ENCODE assay signal across 19 cellular contexts in the genomic region with DNA sequence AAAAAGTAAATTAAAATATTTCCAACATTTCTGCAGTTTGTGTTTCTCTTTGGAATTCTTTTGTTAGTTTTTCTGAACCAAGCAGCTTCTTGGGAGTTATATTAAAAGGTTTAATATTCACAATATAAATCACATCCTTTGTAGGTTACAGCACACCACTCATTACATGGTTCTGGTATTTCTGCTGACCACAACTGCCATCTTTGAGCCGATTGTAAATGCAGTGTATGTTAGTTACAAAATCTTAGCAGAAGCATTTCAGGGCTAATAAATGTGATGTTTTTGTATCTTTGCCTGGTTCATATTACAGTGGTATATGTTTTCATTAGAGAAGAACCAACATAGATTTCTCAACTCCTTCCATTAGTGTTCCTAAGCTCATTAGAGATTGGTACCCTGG. TPM values are rescaled to one million over a fixed set of nuclear protein-coding genes. Genes with fewer than 3 reads are reported as not detected.
DNase-seq lines count a peak whose midpoint lies in the region; ATAC-seq, FAIRE-seq and TF ChIP-seq lines count a peak whose summit lies in the region.
"Had no signal": no experiment of that assay in that cellular context is flagged by ENCODE, and none has a peak within 500 bp of the region (broad histone marks: within the 10 kb centered on the region; RNA-seq: fewer than 3 reads in every experiment).

No MANE protein-coding gene starts in this region.

- WGBS in GM23248 (ENCODE audit: low coverage in 1 of 2, low lambda C conversion rate in 2 of 2, missing lambda C conversion rate in 2 of 2), 2 experiments: 8 to 10% methylated on average over 1 of the region's 1 CpG

- H3K79me2 ChIP-seq in GM23248 (ENCODE audit: insufficient read depth) (no peaks in the 10 kb centered on the region), astrocyte (ENCODE audit: insufficient read depth, low read length) (no peaks in the 10 kb centered on the region)

- H3K4me3 ChIP-seq in GM23248 (no peak overlapping the region), astrocyte (ENCODE audit: insufficient read depth, low read depth, low read length) (no peak overlapping the region), fibroblast of villous mesenchyme (ENCODE audit: low read depth, low read length) (no peak overlapping the region)
- H3K4me3 ChIP-seq: BLaER1, GM23338 had no signal

- no peak overlapping the region for H3K4me3 Mint-ChIP-seq in astrocyte (ENCODE audit: unreplicated experiment)
- no peak overlapping the region for H3K4me3 Mint-ChIP-seq in activated CD8-positive, alpha-beta T cell treated with anti-CD3 and anti-CD28 coated beads, Interleukin-2, amount 10 ng/mL, durations not matched to agents 7 days and 5 days
- H3K4me3 Mint-ChIP-seq: CD14-positive monocyte; CD4-positive, alpha-beta memory T cell; GM23338 had no signal

- H3K27ac Mint-ChIP-seq in astrocyte (ENCODE audit: unreplicated experiment): no peak overlapping the region
- H3K27ac Mint-ChIP-seq in activated CD8-positive, alpha-beta T cell treated with anti-CD3 and anti-CD28 coated beads, Interleukin-2, amount 10 ng/mL, durations not matched to agents 7 days and 5 days: no peak overlapping the region
- H3K27ac Mint-ChIP-seq: CD14-positive monocyte; CD4-positive, alpha-beta memory T cell; GM23338 had no signal

- TF ChIP-seq POLR2A in GM18505 (IDR thresholded peaks at IDR 0.05; ENCODE audit: borderline replicate concordance, extremely low read depth, insufficient read depth, insufficient read length): no peak

- no peaks in the 10 kb centered on the region for H3F3A ChIP-seq in GM23248 (ENCODE audit: insufficient read depth)

- H3K4me1 ChIP-seq in GM23248 (ENCODE audit: insufficient read depth): no peaks in the 10 kb centered on the region
- no peaks in the 10 kb centered on the region for H3K4me1 ChIP-seq in astrocyte (ENCODE audit: insufficient read depth, low read length)
- H3K4me1 ChIP-seq: BLaER1 had no signal

- H3K9me3 Mint-ChIP-seq in astrocyte (ENCODE audit: unreplicated experiment): no peaks in the 10 kb centered on the region
- no peaks in the 10 kb centered on the region for H3K9me3 Mint-ChIP-seq in activated CD8-positive, alpha-beta T cell treated with anti-CD3 and anti-CD28 coated beads, Interleukin-2, amount 10 ng/mL, durations not matched to agents 7 days and 5 days (ENCODE audit: insufficient read depth)
- H3K9me3 Mint-ChIP-seq: CD4-positive, alpha-beta memory T cell; GM23338 had no signal

- H3K9me3 ChIP-seq in GM23248 (ENCODE audit: low read depth) (no peaks in the 10 kb centered on the region), astrocyte (ENCODE audit: insufficient read depth, low read depth, low read length) (no peaks in the 10 kb centered on the region)
- H3K9me3 ChIP-seq: BLaER1 had no signal

- no peaks in the 10 kb centered on the region for H3K27me3 Mint-ChIP-seq in astrocyte (ENCODE audit: low read depth, unreplicated experiment)
- H3K27me3 Mint-ChIP-seq in activated CD8-positive, alpha-beta T cell treated with anti-CD3 and anti-CD28 coated beads, Interleukin-2, amount 10 ng/mL, durations not matched to agents 7 days and 5 days (ENCODE audit: low read depth): no peaks in the 10 kb centered on the region

- H3K4me2 ChIP-seq in GM23248 (ENCODE audit: unreplicated experiment): no peak overlapping the region
- H3K4me2 ChIP-seq in astrocyte (ENCODE audit: low read length): no peak overlapping the region
- H3K4me2 ChIP-seq: BLaER1, GM23338 had no signal

- DNase-seq in GM23248 (peak; percentile 35), astrocyte (ENCODE audit: low read depth) (peak; percentile 60), fibroblast of villous mesenchyme (ENCODE audit: low read depth) (peak; percentile 46), SHP77 (lab: John Stamatoyannopoulos, UW) (no peak)
- DNase-seq in activated CD8-positive, alpha-beta T cell treated with anti-CD3 and anti-CD28 coated beads, Interleukin-2, amount 10 ng/mL, durations not matched to agents 7 days and 5 days: no peak
- DNase-seq: ACHN; CD4-positive, alpha-beta memory T cell; DMS153; DMS79; GDM1; HCEC 1CT had no signal

- CTCF ChIA-PET in activated CD8-positive, alpha-beta T cell treated with anti-CD3 and anti-CD28 coated beads, Interleukin-2, amount 10 ng/mL, durations not matched to agents 7 days and 5 days (lab: Charles Lee): no interaction called here

- in situ Hi-C loops in GM23248 (cut with MboI): no loop called here

- H4K20me1 ChIP-seq in GM23248 (ENCODE audit: insufficient read depth): no peaks in the 10 kb centered on the region
- no peaks in the 10 kb centered on the region for H4K20me1 ChIP-seq in astrocyte (ENCODE audit: insufficient read depth, low read length)
- H4K20me1 ChIP-seq: BLaER1 had no signal

- no peaks in the 10 kb centered on the region for H3K36me3 ChIP-seq in GM23248 (ENCODE audit: low read depth)
- no peaks in the 10 kb centered on the region for H3K36me3 ChIP-seq in astrocyte (ENCODE audit: insufficient read depth, low read length)
- H3K36me3 ChIP-seq: BLaER1 had no signal

- 0 out of 2 replicates have a peak, but pooled peaks cover 4% of the 10 kb centered on the region for H3K27me3 ChIP-seq in GM23248 (replicated peaks; ENCODE audit: insufficient read depth)
- H3K27me3 ChIP-seq in astrocyte (ENCODE audit: insufficient read depth, low read length): no peaks in the 10 kb centered on the region
- H3K27me3 ChIP-seq: BLaER1 had no signal

- H3K9ac ChIP-seq in GM23248: no peak overlapping the region
- H3K9ac ChIP-seq in astrocyte (ENCODE audit: low read length): no peak overlapping the region
- H3K9ac ChIP-seq: BLaER1 had no signal

- POLR2A ChIA-PET in activated CD8-positive, alpha-beta T cell treated with anti-CD3 and anti-CD28 coated beads, Interleukin-2, amount 10 ng/mL, durations not matched to agents 7 days and 5 days (lab: Charles Lee): no interaction called here

- H3K4me1 Mint-ChIP-seq in astrocyte (ENCODE audit: low read depth, unreplicated experiment): no peaks in the 10 kb centered on the region
- H3K4me1 Mint-ChIP-seq in activated CD8-positive, alpha-beta T cell treated with anti-CD3 and anti-CD28 coated beads, Interleukin-2, amount 10 ng/mL, durations not matched to agents 7 days and 5 days (ENCODE audit: low read depth): no peaks in the 10 kb centered on the region
- H3K4me1 Mint-ChIP-seq: CD14-positive monocyte; CD4-positive, alpha-beta memory T cell; GM23338 had no signal

- no peak for ATAC-seq in activated CD8-positive, alpha-beta T cell treated with anti-CD3 and anti-CD28 coated beads, Interleukin-2, amount 10 ng/mL, durations not matched to agents 7 days and 5 days
- ATAC-seq in GM19328 (IDR thresholded peaks at IDR 0.05; ENCODE audit: unreplicated experiment): no peak
- ATAC-seq in GM18505 (IDR thresholded peaks at IDR 0.05; ENCODE audit: unreplicated experiment): no peak
- ATAC-seq: GM23338 had no signal

- H2AFZ ChIP-seq in GM23248 (no peak overlapping the region), astrocyte (ENCODE audit: low read depth, low read length) (no peak overlapping the region)
- H2AFZ ChIP-seq: GM23338 had no signal

- H3K27ac ChIP-seq in GM23248 (no peak overlapping the region), astrocyte (ENCODE audit: low read depth, low read length) (no peak overlapping the region)
- H3K27ac ChIP-seq: BLaER1 had no signal

- H3K36me3 Mint-ChIP-seq in astrocyte (ENCODE audit: low read depth, unreplicated experiment): no peaks in the 10 kb centered on the region
- H3K36me3 Mint-ChIP-seq in activated CD8-positive, alpha-beta T cell treated with anti-CD3 and anti-CD28 coated beads, Interleukin-2, amount 10 ng/mL, durations not matched to agents 7 days and 5 days (ENCODE audit: low read depth): no peaks in the 10 kb centered on the region
- H3K36me3 Mint-ChIP-seq: CD14-positive monocyte; CD4-positive, alpha-beta memory T cell had no signal

- TF ChIP-seq CTCF in astrocyte (IDR thresholded peaks at IDR 0.05; ENCODE audit: insufficient read depth, low read depth, low read length) (no peak), fibroblast of villous mesenchyme (IDR thresholded peaks at IDR 0.05; ENCODE audit: insufficient read depth, low read depth, low read length) (no peak)

- no peaks in the 10 kb centered on the region for H3K9me2 ChIP-seq in GM23248 (ENCODE audit: insufficient read depth)

- FAIRE-seq in astrocyte (lab: Jason Lieb, UNC): no peak
- FAIRE-seq: A204.1, GM12892, H54 had no signal

RNA-seq across cellular contexts. Expression of gene TSHZ2, which starts 19.1 kb away (rescaled TPM):
- total RNA-seq in GM23248 (2014; rRNA removed; shearing (Covaris generic)): 13.4 and 18.5 TPM in 2 replicates
- 4.5 and 6.3 TPM in 2 replicates for polyA plus RNA-seq in GM23248 (2016; fragmentation: Nextera tagmentation; extraction: Ambion mirVana)
- total RNA-seq in astrocyte: 0.72 and 1.2 TPM in 2 replicates
- 2.3 and 2.6 TPM in 2 replicates for total RNA-seq in fibroblast of villous mesenchyme
- under 1 TPM in 1 of 2 experiments, not detected in 1; 0.13 TPM for total RNA-seq in activated CD8-positive, alpha-beta T cell treated with anti-CD3 and anti-CD28 coated beads, Interleukin-2, amount 10 ng/mL, durations not matched to agents 7 days and 5 days
- polyA plus RNA-seq: CD14-positive monocyte had no signal

Comparison
In these comparisons a context has a peak if more than half of its experiments do, and no peak if none do; other contexts are left out.
1. DNase-seq: peak in GM23248 (single experiment), astrocyte (single experiment) and fibroblast of villous mesenchyme (single experiment); none in activated CD8-positive, alpha-beta T cell treated with anti-CD3 and anti-CD28 coated beads, Interleukin-2, amount 10 ng/mL, durations not matched to agents 7 days and 5 days (single experiment) and SHP77 (0 of 2).